Comparison of ENCODE assay signal across 1 cellular context in genomic region chr17:8360751-8361150, GRCh38.
TF ChIP-seq lines count a peak whose summit lies in the region.

No MANE protein-coding gene starts in this region.

TF ChIP-seq in H1, 55 proteins besides CTCF, POLR2A, EP300 and RAD21:
- TF ChIP-seq TBP (IDR thresholded peaks at IDR 0.05; ENCODE audit: low read depth, low read length) (no peak), SUZ12 (IDR thresholded peaks at IDR 0.05; ENCODE audit: low read length) (no peak), TEAD4 (IDR thresholded peaks at IDR 0.05; ENCODE audit: low read depth, low read length) (no peak), ZNF274 (IDR thresholded peaks at IDR 0.05; ENCODE audit: borderline replicate concordance, extremely low read depth, low read length) (no peak), FOSL1 (IDR thresholded peaks at IDR 0.05; ENCODE audit: insufficient read depth, low read depth, low read length) (no peak), CREB1 (IDR thresholded peaks at IDR 0.05) (no peak), GTF2F1 (IDR thresholded peaks at IDR 0.05; ENCODE audit: borderline replicate concordance, low read depth, low read length) (no peak), BCL11A (IDR thresholded peaks at IDR 0.05; ENCODE audit: low read depth in 2 of 2, low read length in 2 of 2) (no peak), KDM1A (IDR thresholded peaks at IDR 0.05; ENCODE audit: borderline replicate concordance, low read length) (no peak), TAF7 (optimal IDR thresholded peaks at IDR 0.05; ENCODE audit: borderline replicate concordance, low read depth, low read length) (no peak)
TF ChIP-seq in H1: peak in this region for 0.
